8 cellular contexts compared by ENCODE assay signal in genomic region chr6:150334790-150335783, GRCh38. TPM values are rescaled to one million over a fixed set of nuclear protein-coding genes. Genes with fewer than 3 reads are reported as not detected.
DNase-seq lines count a peak whose midpoint lies in the region; ATAC-seq, FAIRE-seq and TF ChIP-seq lines count a peak whose summit lies in the region.

No MANE protein-coding gene starts in this region.

- no peak for TF ChIP-seq EP300 in tibial nerve (IDR thresholded peaks at IDR 0.05)

- no peak overlapping the region for H3K27ac ChIP-seq in tibial nerve

- no peak for ATAC-seq in HG03432 (IDR thresholded peaks at IDR 0.05; ENCODE audit: unreplicated experiment)

- no peak overlapping the region for H3K9ac ChIP-seq in NT2/D1 (ENCODE audit: insufficient read length, low read depth)

- H3K4me3 ChIP-seq in NT2/D1 (ENCODE audit: insufficient read length, low read depth) (no peak overlapping the region), bronchial epithelial cell (ENCODE audit: low read depth, low read length) (no peak overlapping the region), tibial nerve (no peak overlapping the region)

- no peak for TF ChIP-seq POLR2A in tibial nerve (IDR thresholded peaks at IDR 0.05)

- 67 to 68% methylated on average over 7 of the region's 7 CpGs for WGBS in tibial nerve, 2 donors

- no peaks in the 10 kb centered on the region for H3K36me3 ChIP-seq in NT2/D1 (ENCODE audit: insufficient read depth, insufficient read length, low read length)
- H3K36me3 ChIP-seq in bronchial epithelial cell (ENCODE audit: control insufficient read depth, insufficient read depth, low read length), result no peaks in the 10 kb centered on the region
- H3K36me3 ChIP-seq in tibial nerve, result no peaks in the 10 kb centered on the region

- H3K27me3 ChIP-seq in NT2/D1 (ENCODE audit: insufficient read depth, insufficient read length) (no peaks in the 10 kb centered on the region), bronchial epithelial cell (ENCODE audit: control insufficient read depth, insufficient read depth, low read length) (no peaks in the 10 kb centered on the region), tibial nerve (no peaks in the 10 kb centered on the region)

- TF ChIP-seq CTCF in bronchial epithelial cell (IDR thresholded peaks at IDR 0.05; ENCODE audit: insufficient read depth, low read length, severe bottlenecking), result peak; percentile 66
- TF ChIP-seq CTCF in tibial nerve (IDR thresholded peaks at IDR 0.05), result peak; percentile 50 to 76 (median 68)

- FAIRE-seq in bronchial epithelial cell (lab: Jason Lieb, UNC), result no peak

- H3K9me3 ChIP-seq in NT2/D1 (ENCODE audit: insufficient read depth, low read length) (no peaks in the 10 kb centered on the region), tibial nerve (no peaks in the 10 kb centered on the region)

- DNase-seq in COLO668 (lab: John Stamatoyannopoulos, UW; ENCODE audit: unreplicated experiment) (peak; percentile 16), GM19238 (ENCODE audit: insufficient read length, low spot score) (peak; percentile 18), NT2/D1 (ENCODE audit: low read depth, low spot score) (peak; percentile 40), bronchial epithelial cell (ENCODE audit: low read depth) (peak; percentile 78), left kidney (ENCODE audit: low read depth, low spot score) (peak; percentile 80), tibial nerve (ENCODE audit: low spot score in 2 of 2) (peak in 1 of 2 donors; percentile 71), cortex of kidney (lab: John Stamatoyannopoulos, UW) (no peak)

- no peaks in the 10 kb centered on the region for H3K4me1 ChIP-seq in NT2/D1 (ENCODE audit: insufficient read depth, insufficient read length)
- H3K4me1 ChIP-seq in tibial nerve, result no peaks in the 10 kb centered on the region

RNA-seq across cellular contexts. Expression of gene IYD, which starts 33.7 kb away (rescaled TPM):
- not detected in 2 replicates for total RNA-seq in bronchial epithelial cell
- under 1 TPM in 1 of 4 donors, not detected in 3; under 0.01 TPM for total RNA-seq in tibial nerve
